1 cellular context compared by ENCODE assay signal in the genomic region with DNA sequence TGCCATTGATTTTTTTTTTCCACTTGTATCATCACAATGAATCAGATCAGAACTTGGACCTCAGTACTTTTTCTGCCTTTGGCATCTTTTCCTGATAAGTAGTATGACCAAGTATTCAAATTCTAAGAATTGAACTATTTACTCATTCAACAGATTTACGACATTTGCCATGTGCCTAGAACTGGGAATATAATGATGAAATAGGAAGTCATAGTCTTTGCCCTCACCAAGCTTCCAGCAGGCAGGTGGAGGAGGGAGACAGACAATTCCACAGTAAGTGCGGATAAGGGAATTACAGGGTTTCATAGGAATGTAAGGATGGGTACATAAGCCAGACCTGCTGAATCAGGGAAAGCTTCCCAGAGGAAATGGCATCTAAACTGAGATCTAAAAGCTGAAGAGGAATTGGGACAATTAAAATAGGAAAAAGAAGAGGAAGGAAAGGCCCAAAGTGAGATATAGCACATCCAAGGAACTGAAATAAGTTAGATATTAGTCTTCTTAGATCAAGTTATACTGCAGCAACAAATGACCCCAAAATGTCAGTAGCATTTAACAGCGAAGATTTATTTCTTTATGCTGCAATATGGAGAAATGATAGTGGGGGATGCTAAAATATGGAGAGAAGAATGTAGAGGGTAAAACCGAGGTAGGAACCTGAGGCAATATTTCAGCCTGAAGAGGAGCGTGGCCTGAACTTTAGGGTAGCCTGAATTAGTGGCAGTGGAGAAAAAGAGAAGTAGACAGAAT.
TF ChIP-seq lines count a peak whose summit lies in the region.

No MANE protein-coding gene starts in this region.

TF ChIP-seq in K562, 482 proteins besides CTCF, POLR2A, EP300 and RAD21 (continued from another document):
- TF ChIP-seq, protein P1, sequence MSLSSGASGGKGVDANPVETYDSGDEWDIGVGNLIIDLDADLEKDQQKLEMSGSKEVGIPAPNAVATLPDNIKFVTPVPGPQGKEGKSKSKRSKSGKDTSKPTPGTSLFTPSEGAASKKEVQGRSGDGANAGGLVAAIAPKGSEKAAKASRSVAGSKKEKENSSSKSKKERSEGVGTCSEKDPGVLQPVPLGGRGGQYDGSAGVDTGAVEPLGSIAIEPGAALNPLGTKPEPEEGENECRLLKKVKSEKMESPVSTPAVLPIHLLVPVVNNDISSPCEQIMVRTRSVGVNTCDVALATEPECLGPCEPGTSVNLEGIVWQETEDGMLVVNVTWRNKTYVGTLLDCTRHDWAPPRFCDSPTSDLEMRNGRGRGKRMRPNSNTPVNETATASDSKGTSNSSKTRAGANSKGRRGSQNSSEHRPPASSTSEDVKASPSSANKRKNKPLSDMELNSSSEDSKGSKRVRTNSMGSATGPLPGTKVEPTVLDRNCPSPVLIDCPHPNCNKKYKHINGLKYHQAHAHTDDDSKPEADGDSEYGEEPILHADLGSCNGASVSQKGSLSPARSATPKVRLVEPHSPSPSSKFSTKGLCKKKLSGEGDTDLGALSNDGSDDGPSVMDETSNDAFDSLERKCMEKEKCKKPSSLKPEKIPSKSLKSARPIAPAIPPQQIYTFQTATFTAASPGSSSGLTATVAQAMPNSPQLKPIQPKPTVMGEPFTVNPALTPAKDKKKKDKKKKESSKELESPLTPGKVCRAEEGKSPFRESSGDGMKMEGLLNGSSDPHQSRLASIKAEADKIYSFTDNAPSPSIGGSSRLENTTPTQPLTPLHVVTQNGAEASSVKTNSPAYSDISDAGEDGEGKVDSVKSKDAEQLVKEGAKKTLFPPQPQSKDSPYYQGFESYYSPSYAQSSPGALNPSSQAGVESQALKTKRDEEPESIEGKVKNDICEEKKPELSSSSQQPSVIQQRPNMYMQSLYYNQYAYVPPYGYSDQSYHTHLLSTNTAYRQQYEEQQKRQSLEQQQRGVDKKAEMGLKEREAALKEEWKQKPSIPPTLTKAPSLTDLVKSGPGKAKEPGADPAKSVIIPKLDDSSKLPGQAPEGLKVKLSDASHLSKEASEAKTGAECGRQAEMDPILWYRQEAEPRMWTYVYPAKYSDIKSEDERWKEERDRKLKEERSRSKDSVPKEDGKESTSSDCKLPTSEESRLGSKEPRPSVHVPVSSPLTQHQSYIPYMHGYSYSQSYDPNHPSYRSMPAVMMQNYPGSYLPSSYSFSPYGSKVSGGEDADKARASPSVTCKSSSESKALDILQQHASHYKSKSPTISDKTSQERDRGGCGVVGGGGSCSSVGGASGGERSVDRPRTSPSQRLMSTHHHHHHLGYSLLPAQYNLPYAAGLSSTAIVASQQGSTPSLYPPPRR (CRISPR knock-in tag; IDR thresholded peaks at IDR 0.05; ENCODE audit: borderline replicate concordance): no peak
- no peak for TF ChIP-seq BHLHE40 (IDR thresholded peaks at IDR 0.05; ENCODE audit: low read length)
- no peak for TF ChIP-seq XRCC3 (IDR thresholded peaks at IDR 0.05)
- no peak for TF ChIP-seq ZNF444 (CRISPR knock-in tag; IDR thresholded peaks at IDR 0.05)
- TF ChIP-seq MEIS2 (IDR thresholded peaks at IDR 0.05; ENCODE audit: partially characterized antibody): peak; percentile 91
- TF ChIP-seq MTA1 (IDR thresholded peaks at IDR 0.05; ENCODE audit: borderline replicate concordance): no peak
- TF ChIP-seq DDX20 (tag; IDR thresholded peaks at IDR 0.05; ENCODE audit: low read depth): no peak
- no peak; the same call in 1 of the 2 replicates for TF ChIP-seq SMARCC2 (IDR thresholded peaks at IDR 0.05; ENCODE audit: low read depth)
- TF ChIP-seq ZNF140 (CRISPR knock-in tag; IDR thresholded peaks at IDR 0.05): no peak
- no peak for TF ChIP-seq CHD4 (IDR thresholded peaks at IDR 0.05; ENCODE audit: insufficient read depth, insufficient replicate concordance, low read depth, low read length, poor library complexity, severe bottlenecking)
- TF ChIP-seq, protein P2, sequence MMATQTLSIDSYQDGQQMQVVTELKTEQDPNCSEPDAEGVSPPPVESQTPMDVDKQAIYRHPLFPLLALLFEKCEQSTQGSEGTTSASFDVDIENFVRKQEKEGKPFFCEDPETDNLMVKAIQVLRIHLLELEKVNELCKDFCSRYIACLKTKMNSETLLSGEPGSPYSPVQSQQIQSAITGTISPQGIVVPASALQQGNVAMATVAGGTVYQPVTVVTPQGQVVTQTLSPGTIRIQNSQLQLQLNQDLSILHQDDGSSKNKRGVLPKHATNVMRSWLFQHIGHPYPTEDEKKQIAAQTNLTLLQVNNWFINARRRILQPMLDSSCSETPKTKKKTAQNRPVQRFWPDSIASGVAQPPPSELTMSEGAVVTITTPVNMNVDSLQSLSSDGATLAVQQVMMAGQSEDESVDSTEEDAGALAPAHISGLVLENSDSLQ (IDR thresholded peaks at IDR 0.05): peak; percentile 49
- TF ChIP-seq U2AF2 (optimal IDR thresholded peaks at IDR 0.05; ENCODE audit: low read depth, low read length): no peak
- peak; percentile 47 to 86; a peak in 3 of 4 replicates for TF ChIP-seq TRIM24 (IDR thresholded peaks at IDR 0.05)
TF ChIP-seq in K562: peak in this region for 45.
